8 cellular contexts compared by ENCODE assay signal in genomic region chr12:120117961-120118709, GRCh38. TPM values are rescaled to one million over a fixed set of nuclear protein-coding genes. Genes with fewer than 3 reads are reported as not detected.
DNase-seq lines count a peak whose midpoint lies in the region; ATAC-seq and TF ChIP-seq lines count a peak whose summit lies in the region.

No MANE protein-coding gene starts in this region.

- POLR2A ChIA-PET in SK-N-SH (lab: Yijun Ruan, JAX), result interaction anchor here (1.0 to 3.3 kb wide), 4 partner anchors 29 to 174 kb away, joined by 3 to 23 read pairs (median 11); partner anchors contain the start of genes BICDL1, RNU4-1, RNU4-2 and RPLP0

- peak overlapping the region; percentile 85 for H3K4me2 ChIP-seq in SK-N-SH

- no peak for TF ChIP-seq EP300 in SK-N-SH (IDR thresholded peaks at IDR 0.05; ENCODE audit: borderline replicate concordance in 1 of 2, low read depth in 1 of 2, low read length in 1 of 2)

- no peak for DNase-seq in SK-N-SH
- DNase-seq in SJSA1 (ENCODE audit: low read depth in 1 of 2, low spot score in 2 of 2), result peak in 1 of 2 experiments; percentile 30
- DNase-seq in fibroblast of pulmonary artery (ENCODE audit: low read depth), result peak; percentile 41
- DNase-seq in renal cortical epithelial cell (ENCODE audit: low read depth), result peak; percentile 57
- DNase-seq in NK-92 treated with Interleukin-12 subunit alpha and Interleukin-12 subunit beta, amount 100 ng/mL, for 24 hours (lab: John Stamatoyannopoulos, UW), result no peak
- DNase-seq in left lobe of liver (ENCODE audit: low spot score), result no peak

- no peak for ATAC-seq in SK-N-SH treated with all-trans-retinoic acid at 6 μM for 48 hours
- ATAC-seq in left lobe of liver, result no peak
- no peak for ATAC-seq in GM19035 (IDR thresholded peaks at IDR 0.05; ENCODE audit: unreplicated experiment)

- peaks cover 0 to 2% of the 10 kb centered on the region in 2 experiments for H3K36me3 ChIP-seq in SK-N-SH (replicated peaks in 1 of 2; ENCODE audit: control insufficient read depth in 1 of 2, insufficient read depth in 2 of 2, low read length in 1 of 2)
- peaks cover 31% of the 10 kb centered on the region for H3K36me3 ChIP-seq in SJSA1

- TF ChIP-seq CTCF in SK-N-SH (IDR thresholded peaks at IDR 0.05) (no peak), fibroblast of pulmonary artery (IDR thresholded peaks at IDR 0.05; ENCODE audit: low read length, missing control alignments) (no peak)

- H3K27me3 ChIP-seq in SK-N-SH (ENCODE audit: insufficient read depth) (no peaks in the 10 kb centered on the region), SJSA1 (replicated peaks) (no peaks in the 10 kb centered on the region)

- WGBS in SK-N-SH (ENCODE audit: low lambda C conversion rate), result 48% methylated on average over 16 of the region's 16 CpGs

- CTCF ChIA-PET in SK-N-SH (lab: Yijun Ruan, JAX), result interaction anchor here (1.0 to 2.6 kb wide), 6 partner anchors 9 to 110 kb away, joined by 3 to 8 read pairs (median 3); no protein-coding TSS in a partner anchor

- H3K9me3 ChIP-seq in SK-N-SH, result no peaks in the 10 kb centered on the region
- H3K9me3 ChIP-seq in SJSA1 (replicated peaks), result no peaks in the 10 kb centered on the region

- H4K20me1 ChIP-seq in SK-N-SH (ENCODE audit: insufficient read depth), result peaks cover 30% of the 10 kb centered on the region

- no peak overlapping the region for H2AFZ ChIP-seq in SK-N-SH (ENCODE audit: low read depth)

- peak overlapping the region; percentile 83 for H3K9ac ChIP-seq in SK-N-SH

- peak overlapping the region; percentile 71 to 83 for H3K4me3 ChIP-seq in SK-N-SH (ENCODE audit: low read depth in 2 of 2, low read length in 1 of 2)
- H3K4me3 ChIP-seq in SJSA1, result peak overlapping the region; percentile 73
- H3K4me3 ChIP-seq in fibroblast of pulmonary artery (replicated peaks; ENCODE audit: low read depth, low read length), result peak overlapping the region; percentile 68

- H3K4me1 ChIP-seq in SK-N-SH (ENCODE audit: control insufficient read depth in 1 of 2, insufficient read depth in 2 of 2, low read depth in 1 of 2, low read length in 1 of 2) (peaks cover 18 to 25% of the 10 kb centered on the region in 2 experiments), SJSA1 (replicated peaks) (peaks cover 32% of the 10 kb centered on the region)

- peaks cover 22% of the 10 kb centered on the region for H3F3A ChIP-seq in SK-N-SH (replicated peaks; ENCODE audit: insufficient read depth)

- TF ChIP-seq RAD21 in SK-N-SH (IDR thresholded peaks at IDR 0.05; ENCODE audit: low read length), result no peak

- no peaks in the 10 kb centered on the region for H3K9me2 ChIP-seq in SK-N-SH

- H3K79me2 ChIP-seq in SK-N-SH (ENCODE audit: insufficient read depth), result peaks cover 57% of the 10 kb centered on the region

- peak overlapping the region in 1 of 2 experiments; percentile 85; a peak in 2 of 4 replicates for H3K27ac ChIP-seq in SK-N-SH (ENCODE audit: low read depth in 2 of 2, low read length in 1 of 2)
- H3K27ac ChIP-seq in SJSA1, result peak overlapping the region; percentile 54

TF ChIP-seq in SK-N-SH, 30 proteins besides CTCF, POLR2A, EP300 and RAD21 (continues in another document):
- TF ChIP-seq POLR2AphosphoS5 (IDR thresholded peaks at IDR 0.05; ENCODE audit: low read depth, low read length) (no peak), MAX (IDR thresholded peaks at IDR 0.05; ENCODE audit: low read depth) (no peak), SIN3A (IDR thresholded peaks at IDR 0.05; ENCODE audit: borderline replicate concordance, low read depth, low read length) (no peak), ZBTB33 (IDR thresholded peaks at IDR 0.05; ENCODE audit: borderline replicate concordance, low read depth) (no peak)

TF ChIP-seq in SK-N-SH treated with all-trans-retinoic acid at 6 μM for 48 hours, 23 proteins besides CTCF, POLR2A, EP300 and RAD21:
- no peak for TF ChIP-seq OSR1 (CRISPR knock-in tag; IDR thresholded peaks at IDR 0.05)
- TF ChIP-seq PPARA (CRISPR knock-in tag; IDR thresholded peaks at IDR 0.05; ENCODE audit: borderline replicate concordance), result no peak
- TF ChIP-seq POU6F1 (CRISPR knock-in tag; IDR thresholded peaks at IDR 0.05; ENCODE audit: borderline replicate concordance, low read depth), result no peak

RNA-seq across cellular contexts. Expression of gene RAB35, which starts 1.6 kb away (rescaled TPM):
- 41.8 and 45.3 TPM in 2 replicates for polyA plus RNA-seq in SK-N-SH (2012; rRNA removed)
- polyA plus RNA-seq in SK-N-SH (2012; cell fraction: cytosol; rRNA removed), result 31.1 and 37.3 TPM in 2 replicates
- polyA plus RNA-seq in SK-N-SH (2012; cell fraction: nucleus; rRNA removed), result 50.4 and 51.7 TPM in 2 replicates
- total RNA-seq in SJSA1 (2014; rRNA removed; shearing (Covaris generic)), result 16.7 and 31.7 TPM in 2 replicates
- total RNA-seq in renal cortical epithelial cell (19.9 and 28.3 TPM in 2 replicates), left lobe of liver (16.1 TPM)

Comparison
In these comparisons a context has a peak if more than half of its experiments do, and no peak if none do; other contexts are left out.
1. DNase-seq: peak in fibroblast of pulmonary artery (single experiment) and renal cortical epithelial cell (single experiment); none in SK-N-SH (single experiment), NK-92 treated with Interleukin-12 subunit alpha and Interleukin-12 subunit beta, amount 100 ng/mL, for 24 hours (single experiment) and left lobe of liver (single experiment).
2. Peak in every context shown above with its lines, with median percentiles within 50 percentile points of each other: H3K4me3 ChIP-seq.